13 cellular contexts compared by ENCODE assay signal in the genomic region with DNA sequence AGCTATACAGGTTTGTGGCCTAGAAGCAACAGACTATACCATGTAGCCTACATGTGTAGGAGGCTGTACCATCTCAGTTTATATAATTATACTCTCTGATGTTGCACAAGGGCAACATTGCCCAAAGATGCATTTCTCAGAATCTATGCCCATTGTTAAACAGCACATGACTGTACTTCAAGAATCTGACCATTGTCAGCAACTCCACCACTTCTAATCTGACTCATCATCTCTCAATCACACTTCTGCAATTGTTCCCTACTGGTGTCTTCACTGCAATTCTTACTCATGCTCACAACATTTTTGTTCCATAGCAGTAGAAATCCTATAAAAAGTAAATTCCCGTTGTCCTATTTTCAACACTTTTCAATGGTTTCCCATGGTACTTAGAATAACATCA.
DNase-seq lines count a peak whose midpoint lies in the region; ATAC-seq and TF ChIP-seq lines count a peak whose summit lies in the region.
"Had no signal": no experiment of that assay in that cellular context is flagged by ENCODE, and none has a peak within 500 bp of the region (broad histone marks: within the 10 kb centered on the region; RNA-seq: fewer than 3 reads in every experiment).

No MANE protein-coding gene starts in this region.

- no peaks in the 10 kb centered on the region for H3K4me1 ChIP-seq in osteoblast (ENCODE audit: insufficient read depth, low read length)
- H3K4me1 ChIP-seq: prostate gland had no signal

- H3K9me2 ChIP-seq in SU-DHL-6 (replicated peaks; ENCODE audit: insufficient read depth, low read length): no peaks in the 10 kb centered on the region

- H3K27ac ChIP-seq in SU-DHL-6 (ENCODE audit: low read depth, low read length) (no peak overlapping the region), osteoblast (ENCODE audit: low read depth, low read length) (no peak overlapping the region)
- H3K27ac ChIP-seq: dorsolateral prefrontal cortex, prostate gland had no signal

- no peaks in the 10 kb centered on the region for H3K36me3 Mint-ChIP-seq in activated naive CD8-positive, alpha-beta T cell treated with anti-CD3 and anti-CD28 coated beads, Interleukin-2, amount 50 U/mL, for 24 hours (ENCODE audit: low read depth)

- no peaks in the 10 kb centered on the region for H3K27me3 Mint-ChIP-seq in activated naive CD8-positive, alpha-beta T cell treated with anti-CD3 and anti-CD28 coated beads, Interleukin-2, amount 50 U/mL, for 24 hours

- H3K36me3 ChIP-seq in SU-DHL-6 (ENCODE audit: low read length): no peaks in the 10 kb centered on the region
- no peaks in the 10 kb centered on the region for H3K36me3 ChIP-seq in osteoblast (ENCODE audit: insufficient read depth, low read length)
- H3K36me3 ChIP-seq: prostate gland had no signal

- no peaks in the 10 kb centered on the region for H3K79me2 ChIP-seq in SU-DHL-6 (ENCODE audit: insufficient read depth, low read length)
- H3K79me2 ChIP-seq in osteoblast (ENCODE audit: insufficient read depth, low read length): no peaks in the 10 kb centered on the region

- peaks cover 19% of the 10 kb centered on the region for H3K9me3 Mint-ChIP-seq in activated naive CD8-positive, alpha-beta T cell treated with anti-CD3 and anti-CD28 coated beads, Interleukin-2, amount 50 U/mL, for 24 hours

- H2AFZ ChIP-seq in SU-DHL-6 (ENCODE audit: low read depth, low read length, severe bottlenecking) (peak overlapping the region; percentile 58), osteoblast (ENCODE audit: low read length) (no peak overlapping the region)

- no peak overlapping the region for H3K4me2 ChIP-seq in SU-DHL-6 (ENCODE audit: low read depth, low read length, poor library complexity, severe bottlenecking)
- H3K4me2 ChIP-seq in osteoblast (ENCODE audit: insufficient read depth, low read length): no peak overlapping the region

- H3F3A ChIP-seq in SU-DHL-6 (ENCODE audit: insufficient read depth): no peaks in the 10 kb centered on the region

- H3K27me3 ChIP-seq in SU-DHL-6 (ENCODE audit: low read length) (no peaks in the 10 kb centered on the region), osteoblast (ENCODE audit: insufficient read depth, low read length) (no peaks in the 10 kb centered on the region)

- DNase-seq in GM12865 (ENCODE audit: low read depth) (peak; percentile 1), osteoblast (ENCODE audit: insufficient read length, low spot score, missing footprints) (no peak), SW 1271 (lab: John Stamatoyannopoulos, UW) (no peak)
- no peak for DNase-seq in activated naive CD8-positive, alpha-beta T cell treated with anti-CD3 and anti-CD28 coated beads, Interleukin-2, amount 50 U/mL, for 24 hours
- no peak for DNase-seq in activated CD4-positive, alpha-beta T cell treated with anti-CD3 and anti-CD28 coated beads for 48 hours
- DNase-seq: dorsolateral prefrontal cortex, NCI-H524 treated with DMSO at 0.1 percent for 48 hours, substantia nigra had no signal

- H3K9ac ChIP-seq in SU-DHL-6 (ENCODE audit: low read length): no peak overlapping the region

- H3K9me3 ChIP-seq in SU-DHL-6 (ENCODE audit: insufficient read depth, low read length): no peaks in the 10 kb centered on the region
- H3K9me3 ChIP-seq in osteoblast (ENCODE audit: low read depth, low read length): peaks cover 5% of the 10 kb centered on the region
- H3K9me3 ChIP-seq: prostate gland had no signal

- H3K4me3 ChIP-seq in GM12865 (ENCODE audit: low read depth, low read length) (no peak overlapping the region), SU-DHL-6 (ENCODE audit: insufficient read depth, low read length, poor library complexity, severe bottlenecking) (no peak overlapping the region), osteoblast (ENCODE audit: insufficient read depth, low read length) (no peak overlapping the region)
- H3K4me3 ChIP-seq: dorsolateral prefrontal cortex, prostate gland had no signal

- ATAC-seq in GM21717 (IDR thresholded peaks at IDR 0.05; ENCODE audit: unreplicated experiment) (peak; percentile 70), HG03196 (IDR thresholded peaks at IDR 0.05; ENCODE audit: unreplicated experiment) (peak; percentile 70)
- ATAC-seq in activated naive CD8-positive, alpha-beta T cell treated with anti-CD3 and anti-CD28 coated beads, Interleukin-2, amount 50 U/mL, for 24 hours: no peak

- H3K4me1 Mint-ChIP-seq in activated naive CD8-positive, alpha-beta T cell treated with anti-CD3 and anti-CD28 coated beads, Interleukin-2, amount 50 U/mL, for 24 hours: no peaks in the 10 kb centered on the region

- TF ChIP-seq CTCF in GM12865 (IDR thresholded peaks at IDR 0.05; ENCODE audit: insufficient read depth, low read depth, low read length, missing control alignments): no peak
- no peak for TF ChIP-seq CTCF in SU-DHL-6 (IDR thresholded peaks at IDR 0.05; ENCODE audit: insufficient read depth, low read length, poor library complexity, severe bottlenecking)
- TF ChIP-seq CTCF in osteoblast (IDR thresholded peaks at IDR 0.05; ENCODE audit: extremely low read depth, low read depth, low read length): no peak

- H3K4me3 Mint-ChIP-seq in activated naive CD8-positive, alpha-beta T cell treated with anti-CD3 and anti-CD28 coated beads, Interleukin-2, amount 50 U/mL, for 24 hours: no peak overlapping the region
- H3K4me3 Mint-ChIP-seq: T-helper 1 cell treated with Interleukin-12 subunit alpha and Interleukin-12 subunit beta and Interleukin-4 antibody, amounts not matched to agents 30 μg/mL and 1 μg/mL, for 36 hours had no signal

- H4K20me1 ChIP-seq in SU-DHL-6 (ENCODE audit: low read depth, low read length) (no peaks in the 10 kb centered on the region), osteoblast (ENCODE audit: insufficient read depth, low read length) (no peaks in the 10 kb centered on the region)

- no peak overlapping the region for H3K27ac Mint-ChIP-seq in activated naive CD8-positive, alpha-beta T cell treated with anti-CD3 and anti-CD28 coated beads, Interleukin-2, amount 50 U/mL, for 24 hours
- H3K27ac Mint-ChIP-seq: T-helper 1 cell treated with Interleukin-12 subunit alpha and Interleukin-12 subunit beta and Interleukin-4 antibody, amounts not matched to agents 30 μg/mL and 1 μg/mL, for 36 hours had no signal
